ENCODE assay signal across 9 cellular contexts in genomic region chr20:31678389-31679356, GRCh38. TPM values are rescaled to one million over a fixed set of nuclear protein-coding genes. Genes with fewer than 3 reads are reported as not detected.
DNase-seq lines count a peak whose midpoint lies in the region; ATAC-seq and TF ChIP-seq lines count a peak whose summit lies in the region.
"Had no signal": no experiment of that assay in that cellular context is flagged by ENCODE, and none has a peak within 500 bp of the region (broad histone marks: within the 10 kb centered on the region; RNA-seq: fewer than 3 reads in every experiment).

No MANE protein-coding gene starts in this region.

- CTCF ChIA-PET in activated naive CD4-positive, alpha-beta T cell treated with anti-CD3 and anti-CD28 coated beads, Interleukin-2, amount 10 ng/mL, durations not matched to agents 7 days and 5 days (lab: Charles Lee) = interaction anchor here (0.9 to 9.4 kb wide), 4 partner anchors 16 to 45 kb away, joined by 3 to 95 read pairs (median 4); no protein-coding TSS in a partner anchor

- H3K9ac ChIP-seq in adipocyte (ENCODE audit: low read length) = peak overlapping the region; percentile 24

- ATAC-seq in thoracic aorta (ENCODE audit: insufficient number of reproducible peaks, low FRiP score, low read depth) = no peak

- no peaks in the 10 kb centered on the region for H3K27me3 Mint-ChIP-seq in activated naive CD4-positive, alpha-beta T cell treated with anti-CD3 and anti-CD28 coated beads, Interleukin-2, amount 10 ng/mL, durations not matched to agents 7 days and 5 days

- H3K36me3 ChIP-seq in adipocyte (ENCODE audit: control insufficient read depth, insufficient read depth, low read length, severe bottlenecking) = peaks cover 50% of the 10 kb centered on the region
- no peaks in the 10 kb centered on the region for H3K36me3 ChIP-seq in thoracic aorta

- H3K4me1 Mint-ChIP-seq in activated naive CD4-positive, alpha-beta T cell treated with anti-CD3 and anti-CD28 coated beads, Interleukin-2, amount 10 ng/mL, durations not matched to agents 7 days and 5 days = peaks cover 93% of the 10 kb centered on the region

- peak overlapping the region; percentile 82 to 86 for H3K27ac ChIP-seq in thoracic aorta

- peaks cover 65% of the 10 kb centered on the region for H3K36me3 Mint-ChIP-seq in activated naive CD4-positive, alpha-beta T cell treated with anti-CD3 and anti-CD28 coated beads, Interleukin-2, amount 10 ng/mL, durations not matched to agents 7 days and 5 days

- TF ChIP-seq CTCF in thoracic aorta (IDR thresholded peaks at IDR 0.05) = no peak

- DNase-seq in activated naive CD4-positive, alpha-beta T cell treated with anti-CD3 and anti-CD28 coated beads, Interleukin-2, amount 10 ng/mL, durations not matched to agents 7 days and 5 days = no peak
- DNase-seq in activated naive CD4-positive, alpha-beta T cell treated with anti-CD3 and anti-CD28 coated beads, Interleukin-2, amount 50 U/mL, for 16 hours = no peak
- DNase-seq in adipocyte (ENCODE audit: low read depth) = peak; percentile 36
- peak; percentile 70 for DNase-seq in kidney glomerular epithelial cell (lab: John Stamatoyannopoulos, UW)
- no peak for DNase-seq in thoracic aorta (ENCODE audit: low spot score)
- DNase-seq in SKM-1 treated with dmso at 0.1 percent for 144 hours (lab: John Stamatoyannopoulos, UW; ENCODE audit: unreplicated experiment) = no peak
- DNase-seq in AG08395 (ENCODE audit: low spot score) = no peak
- DNase-seq in T1000 (lab: John Stamatoyannopoulos, UW) = no peak
- DNase-seq: NCI-H1436 had no signal

- H3K27me3 ChIP-seq in adipocyte (replicated peaks; ENCODE audit: control insufficient read depth, insufficient read depth, low read length) (no peaks in the 10 kb centered on the region), thoracic aorta (replicated peaks; ENCODE audit: insufficient read depth) (no peaks in the 10 kb centered on the region)

- H3K4me3 ChIP-seq in adipocyte (ENCODE audit: low read length) (no peak overlapping the region), thoracic aorta (no peak overlapping the region)

- H3K27ac Mint-ChIP-seq in activated naive CD4-positive, alpha-beta T cell treated with anti-CD3 and anti-CD28 coated beads, Interleukin-2, amount 10 ng/mL, durations not matched to agents 7 days and 5 days = peak overlapping the region; percentile 98

- H3K9me3 ChIP-seq in adipocyte (ENCODE audit: control insufficient read depth, low read length) = no peaks in the 10 kb centered on the region
- H3K9me3 ChIP-seq in thoracic aorta = no peaks in the 10 kb centered on the region

- H3K4me1 ChIP-seq in adipocyte (ENCODE audit: control insufficient read depth, insufficient read depth, low read length) = peaks cover 56% of the 10 kb centered on the region
- peaks cover 85 to 95% of the 10 kb centered on the region in 2 donors for H3K4me1 ChIP-seq in thoracic aorta (ENCODE audit: control insufficient read depth in 1 of 2, low read depth in 2 of 2)

- H3K4me3 Mint-ChIP-seq in activated naive CD4-positive, alpha-beta T cell treated with anti-CD3 and anti-CD28 coated beads, Interleukin-2, amount 10 ng/mL, durations not matched to agents 7 days and 5 days = no peak overlapping the region

- no peaks in the 10 kb centered on the region for H3K9me3 Mint-ChIP-seq in activated naive CD4-positive, alpha-beta T cell treated with anti-CD3 and anti-CD28 coated beads, Interleukin-2, amount 10 ng/mL, durations not matched to agents 7 days and 5 days

RNA-seq across cellular contexts. Expression of gene COX4I2, which starts 41.0 kb away (rescaled TPM):
- 1 to 10 TPM in 1 of 2 donors, not detected in 1; 4.9 TPM for total RNA-seq in thoracic aorta

RNA-seq across cellular contexts. Expression of gene BCL2L1, which starts 44.0 kb away (rescaled TPM):
- total RNA-seq in thoracic aorta = 100 to 1,000 TPM; 137 to 187 TPM

Comparison
In these comparisons a context has a peak if more than half of its experiments do, and no peak if none do; other contexts are left out.
1. DNase-seq: peak in adipocyte (single experiment) and kidney glomerular epithelial cell (single experiment); none in activated naive CD4-positive, alpha-beta T cell treated with anti-CD3 and anti-CD28 coated beads, Interleukin-2, amount 10 ng/mL, durations not matched to agents 7 days and 5 days (single experiment), activated naive CD4-positive, alpha-beta T cell treated with anti-CD3 and anti-CD28 coated beads, Interleukin-2, amount 50 U/mL, for 16 hours (single experiment), thoracic aorta (single experiment), SKM-1 treated with dmso at 0.1 percent for 144 hours (single experiment), AG08395 (single experiment) and T1000 (single experiment).